ENCODE assay signal across 20 cellular contexts in the genomic region with DNA sequence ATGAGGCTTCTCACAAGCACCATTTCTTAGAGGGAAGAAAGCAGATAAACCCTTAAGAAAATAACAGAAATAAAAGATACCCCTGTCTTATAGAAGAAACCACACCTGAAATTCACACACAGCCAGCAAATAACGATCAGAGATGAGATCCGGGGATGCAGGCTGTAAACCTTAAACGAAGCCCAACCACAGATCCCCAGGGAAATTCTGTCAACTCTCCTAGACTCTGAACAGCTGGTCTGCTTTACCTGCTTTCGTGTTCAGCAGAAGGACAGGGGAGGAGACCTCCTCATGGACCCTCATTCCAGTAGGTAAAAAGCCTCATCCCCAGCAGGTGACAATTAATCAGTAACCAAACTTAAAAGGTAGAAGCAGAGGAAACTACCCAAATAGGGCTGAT. TPM values are rescaled to one million over a fixed set of nuclear protein-coding genes. Genes with fewer than 3 reads are reported as not detected.
DNase-seq lines count a peak whose midpoint lies in the region; ATAC-seq and TF ChIP-seq lines count a peak whose summit lies in the region.
"Had no signal": no experiment of that assay in that cellular context is flagged by ENCODE, and none has a peak within 500 bp of the region (broad histone marks: within the 10 kb centered on the region; RNA-seq: fewer than 3 reads in every experiment).

No MANE protein-coding gene starts in this region.

- POLR2A ChIA-PET in WTC11 (lab: Charles Lee), result no interaction called here

- CTCF ChIA-PET in WTC11 (lab: Charles Lee), result no interaction called here

- H3K36me3 Mint-ChIP-seq in WTC11 (no peaks in the 10 kb centered on the region), immature natural killer cell (no peaks in the 10 kb centered on the region)
- H3K36me3 Mint-ChIP-seq in stimulated activated memory B cell treated with anti-CD40 and anti-IgM and Interleukin-4, amounts not matched to agents 10 μg/mL and 1 μg/mL and 100 μg/mL, for 72 hours, result peaks cover 31% of the 10 kb centered on the region

- intact Hi-C loops in heart right ventricle (cut with DNase I), result no loop called here

- H3K27ac Mint-ChIP-seq in WTC11, result no peak overlapping the region
- peak overlapping the region; percentile 96 for H3K27ac Mint-ChIP-seq in stimulated activated memory B cell treated with anti-CD40 and anti-IgM and Interleukin-4, amounts not matched to agents 10 μg/mL and 1 μg/mL and 100 μg/mL, for 72 hours
- peak overlapping the region in 1 of 6 donors; percentile 59 for H3K27ac Mint-ChIP-seq in immature natural killer cell
- H3K27ac Mint-ChIP-seq: activated CD8-positive, alpha-beta memory T cell treated with anti-CD3 and anti-CD28 coated beads, Interleukin-2, amount 10 ng/mL, durations not matched to agents 7 days and 5 days; CD8-positive, alpha-beta T cell; T-helper 1 cell treated with Interleukin-12 subunit alpha and Interleukin-12 subunit beta and Interleukin-4 antibody, amounts not matched to agents 30 μg/mL and 1 μg/mL, for 36 hours had no signal

- no peaks in the 10 kb centered on the region for H3K36me3 ChIP-seq in heart right ventricle
- H3K36me3 ChIP-seq: HAP-1, neutrophil, sigmoid colon, tibial artery had no signal

- 53 to 70% methylated on average over 4 of the region's 4 CpGs for WGBS in heart right ventricle, 2 donors

- DNase-seq in NCI-H1436 (lab: John Stamatoyannopoulos, UW) (peak; percentile 34), NCI-H1436 treated with DMSO at 0.1 percent for 48 hours (lab: John Stamatoyannopoulos, UW) (no peak), NCI-H2107 (lab: John Stamatoyannopoulos, UW) (peak; percentile 54), WTC11 (ENCODE audit: low spot score) (no peak), immature natural killer cell (no peak), heart right ventricle (no peak)
- DNase-seq: activated CD8-positive, alpha-beta memory T cell treated with anti-CD3 and anti-CD28 coated beads, Interleukin-2, amount 10 ng/mL, durations not matched to agents 7 days and 5 days; activated gamma-delta T cell treated with Interleukin-2 at 50 U/mL for 16 hours; CD8-positive, alpha-beta T cell; erythroblast; NCI-H748 treated with DMSO at 0.1 percent for 48 hours; sigmoid colon; stimulated activated CD4-positive, alpha-beta T cell treated with anti-CD3 and anti-CD28 coated beads, Interleukin-4, amount 100 ng/mL, for 1 hour; tibial artery had no signal

- ATAC-seq in WTC11, result 0 out of 2 replicates have a peak, but pooled peaks have one; percentile 18
- ATAC-seq in stimulated activated memory B cell treated with anti-CD40 and anti-IgM and Interleukin-4, amounts not matched to agents 10 μg/mL and 1 μg/mL and 100 μg/mL, for 72 hours, result peak; percentile 32
- ATAC-seq in HG03175 (IDR thresholded peaks at IDR 0.05; ENCODE audit: unreplicated experiment), result no peak
- no peak for ATAC-seq in heart right ventricle
- ATAC-seq: activated CD8-positive, alpha-beta memory T cell treated with anti-CD3 and anti-CD28 coated beads, Interleukin-2, amount 10 ng/mL, durations not matched to agents 7 days and 5 days; CD8-positive, alpha-beta T cell had no signal

- H3K9me3 Mint-ChIP-seq in WTC11 (no peaks in the 10 kb centered on the region), immature natural killer cell (no peaks in the 10 kb centered on the region)
- H3K9me3 Mint-ChIP-seq in stimulated activated memory B cell treated with anti-CD40 and anti-IgM and Interleukin-4, amounts not matched to agents 10 μg/mL and 1 μg/mL and 100 μg/mL, for 72 hours, result no peaks in the 10 kb centered on the region
- H3K9me3 Mint-ChIP-seq: CD8-positive, alpha-beta T cell; T-helper 1 cell treated with Interleukin-12 subunit alpha and Interleukin-12 subunit beta and Interleukin-4 antibody, amounts not matched to agents 30 μg/mL and 1 μg/mL, for 36 hours had no signal

- no peaks in the 10 kb centered on the region for H3K27me3 Mint-ChIP-seq in WTC11 (ENCODE audit: low read depth)
- no peaks in the 10 kb centered on the region for H3K27me3 Mint-ChIP-seq in stimulated activated memory B cell treated with anti-CD40 and anti-IgM and Interleukin-4, amounts not matched to agents 10 μg/mL and 1 μg/mL and 100 μg/mL, for 72 hours
- peaks cover 2 to 6% (median 3%) of the 10 kb centered on the region in 3 donors for H3K27me3 Mint-ChIP-seq in immature natural killer cell (ENCODE audit: low read depth in 3 of 3)

- no peak overlapping the region for H3K4me3 Mint-ChIP-seq in WTC11
- H3K4me3 Mint-ChIP-seq in stimulated activated memory B cell treated with anti-CD40 and anti-IgM and Interleukin-4, amounts not matched to agents 10 μg/mL and 1 μg/mL and 100 μg/mL, for 72 hours, result peak overlapping the region; percentile 67
- no peak overlapping the region for H3K4me3 Mint-ChIP-seq in immature natural killer cell
- H3K4me3 Mint-ChIP-seq: activated CD8-positive, alpha-beta memory T cell treated with anti-CD3 and anti-CD28 coated beads, Interleukin-2, amount 10 ng/mL, durations not matched to agents 7 days and 5 days; CD8-positive, alpha-beta T cell; T-helper 1 cell treated with Interleukin-12 subunit alpha and Interleukin-12 subunit beta and Interleukin-4 antibody, amounts not matched to agents 30 μg/mL and 1 μg/mL, for 36 hours had no signal

- H3K4me1 Mint-ChIP-seq in WTC11 (peaks cover 59% of the 10 kb centered on the region), immature natural killer cell (peaks cover 67 to 79% of the 10 kb centered on the region in 2 donors)
- peaks cover 84% of the 10 kb centered on the region for H3K4me1 Mint-ChIP-seq in stimulated activated memory B cell treated with anti-CD40 and anti-IgM and Interleukin-4, amounts not matched to agents 10 μg/mL and 1 μg/mL and 100 μg/mL, for 72 hours

- no peak for TF ChIP-seq CTCF in WTC11 (IDR thresholded peaks at IDR 0.05)
- TF ChIP-seq CTCF in heart right ventricle (IDR thresholded peaks at IDR 0.05), result no peak

- H3K4me1 ChIP-seq in heart right ventricle, result peaks cover 0 to 41% (median 21%) of the 10 kb centered on the region in 9 donors

- H3K9me3 ChIP-seq in heart right ventricle, result no peaks in the 10 kb centered on the region
- H3K9me3 ChIP-seq: HAP-1, neutrophil, sigmoid colon, tibial artery had no signal

- no peak overlapping the region for H3K4me3 ChIP-seq in heart right ventricle
- H3K4me3 ChIP-seq: coronary artery, HAP-1, sigmoid colon, tibial artery had no signal

- H3K27me3 ChIP-seq in heart right ventricle, result no peaks in the 10 kb centered on the region
- H3K27me3 ChIP-seq: neutrophil, sigmoid colon, tibial artery had no signal

- H3K27ac ChIP-seq in heart right ventricle, result peak overlapping the region in 1 of 10 donors; percentile 66
- H3K27ac ChIP-seq: neutrophil, sigmoid colon, tibial artery had no signal

TF ChIP-seq in WTC11, 78 proteins besides CTCF, POLR2A, EP300 and RAD21 (continues in another document):
- TF ChIP-seq, protein P1, sequence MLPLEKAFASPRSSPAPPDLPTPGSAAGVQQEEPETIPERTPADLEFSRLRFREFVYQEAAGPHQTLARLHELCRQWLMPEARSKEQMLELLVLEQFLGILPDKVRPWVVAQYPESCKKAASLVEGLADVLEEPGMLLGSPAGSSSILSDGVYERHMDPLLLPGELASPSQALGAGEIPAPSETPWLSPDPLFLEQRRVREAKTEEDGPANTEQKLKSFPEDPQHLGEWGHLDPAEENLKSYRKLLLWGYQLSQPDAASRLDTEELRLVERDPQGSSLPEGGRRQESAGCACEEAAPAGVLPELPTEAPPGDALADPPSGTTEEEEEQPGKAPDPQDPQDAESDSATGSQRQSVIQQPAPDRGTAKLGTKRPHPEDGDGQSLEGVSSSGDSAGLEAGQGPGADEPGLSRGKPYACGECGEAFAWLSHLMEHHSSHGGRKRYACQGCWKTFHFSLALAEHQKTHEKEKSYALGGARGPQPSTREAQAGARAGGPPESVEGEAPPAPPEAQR (CRISPR knock-in tag; IDR thresholded peaks at IDR 0.05), result no peak
- no peak for TF ChIP-seq CDX4 (CRISPR knock-in tag; IDR thresholded peaks at IDR 0.05; ENCODE audit: borderline replicate concordance)
- TF ChIP-seq ZBTB43 (CRISPR knock-in tag; IDR thresholded peaks at IDR 0.05), result no peak
- TF ChIP-seq ZNF317 (CRISPR knock-in tag; IDR thresholded peaks at IDR 0.05; ENCODE audit: borderline replicate concordance, low read depth), result no peak
- no peak for TF ChIP-seq EMX1 (CRISPR knock-in tag; IDR thresholded peaks at IDR 0.05)
- TF ChIP-seq FOXJ3 (CRISPR knock-in tag; IDR thresholded peaks at IDR 0.05; ENCODE audit: borderline replicate concordance), result no peak
- no peak for TF ChIP-seq PRRX2 (CRISPR knock-in tag; IDR thresholded peaks at IDR 0.05)
- no peak for TF ChIP-seq IRF1 (CRISPR knock-in tag; IDR thresholded peaks at IDR 0.05)
- TF ChIP-seq NFYB (CRISPR knock-in tag; conservative IDR thresholded peaks at IDR 0.05; ENCODE audit: low read depth), result no peak

RNA-seq across cellular contexts. Expression of gene VOPP1, which starts 45.0 kb away (rescaled TPM):
- total RNA-seq in WTC11 (2021), result 57.0 to 63.9 TPM (median 60.3 TPM) in 3 replicates
- 100 to 1,000 TPM in 1 of 3 donors, 10 to 100 TPM in 2; 54.0 to 119 (median 57.9) TPM for polyA plus RNA-seq in immature natural killer cell
- 10 to 100 TPM; 17.9 to 42.9 (median 22.9) TPM for total RNA-seq in heart right ventricle
- 10 to 100 TPM in 1 of 2 donors, 1 to 10 TPM in 1; 9.3 to 17.5 TPM for polyA plus RNA-seq in heart right ventricle

Comparison
In these comparisons a context has a peak if more than half of its experiments do, and no peak if none do; other contexts are left out.
1. DNase-seq: peak in NCI-H1436 (single experiment) and NCI-H2107 (single experiment); none in NCI-H1436 treated with DMSO at 0.1 percent for 48 hours (single experiment), WTC11 (single experiment), immature natural killer cell (0 of 3) and heart right ventricle (0 of 2).
2. ATAC-seq: peak in WTC11 (single experiment) and stimulated activated memory B cell treated with anti-CD40 and anti-IgM and Interleukin-4, amounts not matched to agents 10 μg/mL and 1 μg/mL and 100 μg/mL, for 72 hours (single experiment); none in HG03175 (single experiment) and heart right ventricle (0 of 8).